25 cellular contexts compared by ENCODE assay signal in the genomic region with DNA sequence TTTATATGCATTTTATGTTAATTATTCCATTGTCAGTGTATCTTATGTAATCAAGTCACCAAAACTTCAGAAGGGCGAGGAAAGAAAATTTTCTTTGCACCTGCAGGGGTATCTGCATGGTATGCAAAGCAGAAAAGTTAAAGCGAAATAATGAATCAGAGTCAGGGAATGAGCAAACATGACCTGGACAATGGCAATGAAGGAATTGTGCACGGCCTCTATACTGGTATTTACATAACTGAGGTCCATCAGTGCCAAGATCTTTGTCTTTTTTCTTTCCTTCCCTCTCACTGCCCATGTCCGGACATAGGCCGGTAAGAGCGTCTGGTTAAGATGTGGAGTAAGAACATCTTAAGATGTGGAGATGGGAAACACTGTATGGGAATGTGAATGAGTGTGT.
"Had no signal": no experiment of that assay in that cellular context is flagged by ENCODE, and none has a peak within 500 bp of the region (broad histone marks: within the 10 kb centered on the region; RNA-seq: fewer than 3 reads in every experiment).

No MANE protein-coding gene starts in this region.

- H3K9me3 ChIP-seq: breast epithelium, SJSA1 had no signal

- H3K27me3 ChIP-seq: breast epithelium had no signal

- H3K27ac Mint-ChIP-seq: activated CD8-positive, alpha-beta T cell treated with anti-CD3 and anti-CD28 coated beads for 36 hours; activated naive CD4-positive, alpha-beta T cell treated with anti-CD3 and anti-CD28 coated beads, Interleukin-2, amount 10 ng/mL, durations not matched to agents 7 days and 5 days; activated T-cell treated with anti-CD3 and anti-CD28 coated beads, Interleukin-2, amount 50 U/mL, for 72 hours; activated T-helper 2 cell treated with anti-CD3 and anti-CD28 coated beads, Interferon-gamma antibody, Interleukin-2, Interleukin-4, amounts not matched to agents 10 μg/mL and 5 μg/mL and 100 μg/mL, durations not matched to agents 14 hours and 24 hours and 36 hours; T-helper 2 cell treated with Interferon-gamma antibody and Interleukin-4, amounts not matched to agents 5 μg/mL and 100 μg/mL, for 36 hours had no signal

- H3K27ac ChIP-seq: breast epithelium, SJSA1 had no signal

- H3K4me1 Mint-ChIP-seq: activated naive CD4-positive, alpha-beta T cell treated with anti-CD3 and anti-CD28 coated beads, Interleukin-2, amount 10 ng/mL, durations not matched to agents 7 days and 5 days had no signal

- H3K36me3 Mint-ChIP-seq: activated naive CD4-positive, alpha-beta T cell treated with anti-CD3 and anti-CD28 coated beads, Interleukin-2, amount 10 ng/mL, durations not matched to agents 7 days and 5 days had no signal

- H3K27me3 Mint-ChIP-seq: activated CD8-positive, alpha-beta T cell treated with anti-CD3 and anti-CD28 coated beads for 36 hours; activated naive CD4-positive, alpha-beta T cell treated with anti-CD3 and anti-CD28 coated beads, Interleukin-2, amount 10 ng/mL, durations not matched to agents 7 days and 5 days had no signal

- H3K4me1 ChIP-seq: breast epithelium, SJSA1 had no signal

- H3K9me3 Mint-ChIP-seq: activated CD8-positive, alpha-beta T cell treated with anti-CD3 and anti-CD28 coated beads for 36 hours; activated naive CD4-positive, alpha-beta T cell treated with anti-CD3 and anti-CD28 coated beads, Interleukin-2, amount 10 ng/mL, durations not matched to agents 7 days and 5 days; activated T-cell treated with anti-CD3 and anti-CD28 coated beads, Interleukin-2, amount 50 U/mL, for 72 hours; activated T-helper 2 cell treated with anti-CD3 and anti-CD28 coated beads, Interferon-gamma antibody, Interleukin-2, Interleukin-4, amounts not matched to agents 10 μg/mL and 5 μg/mL and 100 μg/mL, durations not matched to agents 14 hours and 24 hours and 36 hours; T-helper 2 cell treated with Interferon-gamma antibody and Interleukin-4, amounts not matched to agents 5 μg/mL and 100 μg/mL, for 36 hours had no signal

- H3K4me3 Mint-ChIP-seq: activated CD8-positive, alpha-beta T cell treated with anti-CD3 and anti-CD28 coated beads for 36 hours; activated naive CD4-positive, alpha-beta T cell treated with anti-CD3 and anti-CD28 coated beads, Interleukin-2, amount 10 ng/mL, durations not matched to agents 7 days and 5 days; activated T-cell treated with anti-CD3 and anti-CD28 coated beads, Interleukin-2, amount 50 U/mL, for 72 hours; T-helper 2 cell treated with Interferon-gamma antibody and Interleukin-4, amounts not matched to agents 5 μg/mL and 100 μg/mL, for 36 hours had no signal

- DNase-seq: activated CD4-positive, alpha-beta T cell treated with anti-CD3 and anti-CD28 coated beads for 4 hours; activated CD8-positive, alpha-beta memory T cell treated with anti-CD3 and anti-CD28 coated beads, Interleukin-2, amount 50 U/mL, for 4 hours; activated CD8-positive, alpha-beta T cell treated with anti-CD3 and anti-CD28 coated beads for 36 hours; activated gamma-delta T cell treated with Interleukin-2 at 50 U/mL for 16 hours; activated naive CD4-positive, alpha-beta T cell treated with anti-CD3 and anti-CD28 coated beads, Interleukin-2, amount 10 ng/mL, durations not matched to agents 7 days and 5 days; activated T-cell treated with anti-CD3 and anti-CD28 coated beads, Interleukin-2, amount 50 U/mL, for 72 hours; aorta; central memory CD4-positive, alpha-beta T cell; KG1; NCI-H1092; NCI-H1417; NCI-H1930; NCI-H2171; NCI-H2227 treated with DMSO at 0.1 percent for 48 hours; NCI-H526 treated with DMSO at 0.1 percent for 48 hours; RPMI8226; SW 1271 had no signal

- ATAC-seq: activated CD4-positive, CD25-positive, alpha-beta regulatory T cell treated with anti-CD3 and anti-CD28 coated beads, Interleukin-2, amount 50 U/mL, for 24 hours; activated CD8-positive, alpha-beta T cell treated with anti-CD3 and anti-CD28 coated beads for 36 hours; activated T-cell treated with anti-CD3 and anti-CD28 coated beads, Interleukin-2, amount 50 U/mL, for 72 hours; Panc1; Right ventricle myocardium inferior; SK-N-SH treated with all-trans-retinoic acid at 6 μM for 48 hours had no signal

- H3K36me3 ChIP-seq: breast epithelium, SJSA1 had no signal

- H3K4me3 ChIP-seq: breast epithelium, SJSA1 had no signal
